Comparison of ENCODE assay signal across 9 cellular contexts in the genomic region with DNA sequence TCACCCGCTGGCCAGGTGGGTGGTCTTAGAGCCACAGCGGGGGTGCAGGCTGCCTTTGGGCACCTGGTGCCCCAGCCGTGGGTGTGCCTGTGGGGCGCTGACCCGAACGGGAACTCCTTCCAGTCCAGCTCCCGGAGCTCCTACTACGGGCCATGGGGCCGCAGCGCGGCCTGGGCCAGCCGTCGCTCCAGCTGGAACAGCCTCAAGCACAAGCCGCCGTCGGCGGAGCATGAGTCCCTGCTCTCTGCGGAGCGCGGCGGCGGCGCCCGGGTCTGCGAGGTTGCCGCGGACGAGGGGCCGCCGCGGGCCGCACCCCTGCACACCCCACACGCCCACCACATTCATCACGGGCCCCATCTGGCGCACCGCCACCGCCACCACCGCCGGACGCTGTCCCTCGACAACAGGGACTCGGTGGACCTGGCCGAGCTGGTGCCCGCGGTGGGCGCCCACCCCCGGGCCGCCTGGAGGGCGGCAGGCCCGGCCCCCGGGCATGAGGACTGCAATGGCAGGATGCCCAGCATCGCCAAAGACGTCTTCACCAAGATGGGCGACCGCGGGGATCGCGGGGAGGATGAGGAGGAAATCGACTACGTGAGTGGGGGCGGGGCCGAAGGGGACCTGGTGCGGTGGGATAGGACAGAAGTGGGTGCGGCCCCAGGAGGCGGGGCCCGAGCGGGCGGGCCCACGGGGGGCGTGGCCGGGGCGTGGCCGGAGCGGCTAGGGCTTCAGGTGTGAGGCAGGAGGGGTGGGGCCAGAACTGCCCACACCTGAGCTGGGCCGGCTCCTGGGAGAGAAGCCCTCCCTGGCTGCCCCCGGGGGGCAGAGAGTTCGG.
DNase-seq lines count a peak whose midpoint lies in the region; ATAC-seq, FAIRE-seq and TF ChIP-seq lines count a peak whose summit lies in the region.
"Had no signal": no experiment of that assay in that cellular context is flagged by ENCODE, and none has a peak within 500 bp of the region (broad histone marks: within the 10 kb centered on the region; RNA-seq: fewer than 3 reads in every experiment).

No MANE protein-coding gene starts in this region.

- TF ChIP-seq POLR2A in GM12892 (IDR thresholded peaks at IDR 0.05; ENCODE audit: low read depth, low read length), result no peak

- no peak overlapping the region for H3K9ac ChIP-seq in iPS-15b (ENCODE audit: low read depth, low read length)

- no peaks in the 10 kb centered on the region for H3K9me3 ChIP-seq in iPS-15b (ENCODE audit: control insufficient read depth, insufficient read depth, low read length)

- H3K27me3 ChIP-seq in iPS-15b (ENCODE audit: control insufficient read depth, insufficient read depth, low read length), result peaks cover 28% of the 10 kb centered on the region

- H3K4me3 ChIP-seq in iPS-15b (ENCODE audit: low read depth, low read length), result peak overlapping the region; percentile 76

- H3K4me1 ChIP-seq in iPS-15b (ENCODE audit: control insufficient read depth, insufficient read depth, low read length), result peaks cover 11% of the 10 kb centered on the region

- DNase-seq in NCI-H146 treated with DMSO at 0.1 percent for 48 hours (lab: John Stamatoyannopoulos, UW; ENCODE audit: unreplicated experiment) (peak; percentile 16), pons (ENCODE audit: low spot score) (no peak), GM12892 (ENCODE audit: insufficient read length) (no peak)
- peak; percentile 72 for DNase-seq in activated CD8-positive, alpha-beta memory T cell treated with anti-CD3 and anti-CD28 coated beads, Interleukin-2, amount 50 U/mL, for 4 hours
- peak; percentile 27 to 46 for DNase-seq in stimulated activated CD8-positive, alpha-beta memory T cell treated with anti-CD3 and anti-CD28 coated beads, Interleukin-15, amount 100 ng/mL, for 4 hours (ENCODE audit: low read depth in 2 of 2)

- no peak for FAIRE-seq in GM12892 (lab: Jason Lieb, UNC)
- FAIRE-seq: colon had no signal

- no peak for ATAC-seq in HG02678 (IDR thresholded peaks at IDR 0.05; ENCODE audit: unreplicated experiment)
- ATAC-seq in GM18858 (IDR thresholded peaks at IDR 0.05; ENCODE audit: unreplicated experiment), result no peak

- no peaks in the 10 kb centered on the region for H3K36me3 ChIP-seq in iPS-15b (ENCODE audit: control insufficient read depth, insufficient read depth, low read length)

Comparison
In these comparisons a context has a peak if more than half of its experiments do, and no peak if none do; other contexts are left out.
1. DNase-seq: peak in NCI-H146 treated with DMSO at 0.1 percent for 48 hours (single experiment), activated CD8-positive, alpha-beta memory T cell treated with anti-CD3 and anti-CD28 coated beads, Interleukin-2, amount 50 U/mL, for 4 hours (single experiment) and stimulated activated CD8-positive, alpha-beta memory T cell treated with anti-CD3 and anti-CD28 coated beads, Interleukin-15, amount 100 ng/mL, for 4 hours (2 of 2); none in pons (single experiment) and GM12892 (single experiment).